In genomic region chr22:41976961-41977566, GRCh38 we compare ENCODE assay signal across 8 cellular contexts. TPM values are rescaled to one million over a fixed set of nuclear protein-coding genes. Genes with fewer than 3 reads are reported as not detected.
DNase-seq lines count a peak whose midpoint lies in the region; ATAC-seq and TF ChIP-seq lines count a peak whose summit lies in the region.

No MANE protein-coding gene starts in this region.

- H3K4me1 ChIP-seq in ovary (ENCODE audit: insufficient read depth) = peaks cover 3% of the 10 kb centered on the region

- ATAC-seq in HG02970 (IDR thresholded peaks at IDR 0.05; ENCODE audit: low FRiP score, unreplicated experiment) = no peak
- no peak for ATAC-seq in HG03175 (IDR thresholded peaks at IDR 0.05; ENCODE audit: unreplicated experiment)

- WGBS in ovary, 3 donors = 1 to 2% (median 1%) methylated on average over 42 to 46 of the region's 46 CpGs

- H3K27me3 Mint-ChIP-seq in chondrocyte (ENCODE audit: low read depth) = peaks cover 37% of the 10 kb centered on the region

- H3K9me3 ChIP-seq in ovary = no peaks in the 10 kb centered on the region

- peak overlapping the region; percentile 12 for H3K4me3 ChIP-seq in ovary

- peak overlapping the region; percentile 38 for H3K4me3 Mint-ChIP-seq in chondrocyte (ENCODE audit: unreplicated experiment)

- no peak for TF ChIP-seq POLR2A in ovary (IDR thresholded peaks at IDR 0.05)

- H3K27ac Mint-ChIP-seq in chondrocyte (ENCODE audit: unreplicated experiment) = no peak overlapping the region

- H3K27me3 ChIP-seq in ovary = no peaks in the 10 kb centered on the region

- H3K27ac ChIP-seq in ovary = no peak overlapping the region

- peaks cover 2% of the 10 kb centered on the region for H3K36me3 Mint-ChIP-seq in chondrocyte (ENCODE audit: low read depth)

- no peak for TF ChIP-seq EP300 in ovary (IDR thresholded peaks at IDR 0.05)

- H3K36me3 ChIP-seq in ovary = no peaks in the 10 kb centered on the region

- TF ChIP-seq CTCF in chondrocyte (IDR thresholded peaks at IDR 0.05) (peak; percentile 13), ovary (IDR thresholded peaks at IDR 0.05) (no peak)

- H3K9me3 Mint-ChIP-seq in chondrocyte (ENCODE audit: low read depth) = no peaks in the 10 kb centered on the region

- DNase-seq in Daoy (ENCODE audit: low read depth) (peak; percentile 15), NCI-H1105 (lab: John Stamatoyannopoulos, UW) (peak; percentile 63), chondrocyte (ENCODE audit: low spot score) (no peak), ovary (no peak), T1000 (lab: John Stamatoyannopoulos, UW) (no peak), AG20443 (ENCODE audit: low spot score) (no peak)

- peaks cover 4% of the 10 kb centered on the region for H3K4me1 Mint-ChIP-seq in chondrocyte (ENCODE audit: low read depth)

- intact Hi-C loops in ovary (cut with DNase I) = no loop called here

RNA-seq across cellular contexts. Expression of gene SEPTIN3, which starts 7.8 kb away (rescaled TPM):
- total RNA-seq in Daoy (2014; rRNA removed; shearing (Covaris generic)) = 0.74 and 0.77 TPM in 2 replicates
- total RNA-seq in chondrocyte (0.87 to 0.92 TPM (median 0.92 TPM) in 3 replicates), ovary (1 to 10 TPM in 1 of 7 donors, under 1 TPM in 5, not detected in 1; 0.11 to 1.4 (median 0.23) TPM)
- polyA plus RNA-seq in ovary = under 1 TPM; 0.12 to 0.78 TPM

RNA-seq across cellular contexts. Expression of gene WBP2NL, which starts 21.5 kb away (rescaled TPM):
- not detected in 2 replicates for total RNA-seq in Daoy (2014; rRNA removed; shearing (Covaris generic))
- total RNA-seq in chondrocyte = not detected in 3 replicates
- total RNA-seq in ovary = 1 to 10 TPM; 2.4 to 4.5 (median 3.0) TPM
- polyA plus RNA-seq in ovary = 1 to 10 TPM in 1 of 2 donors, under 1 TPM in 1; 0.48 to 1.2 TPM

RNA-seq across cellular contexts. Expression of gene CENPM, which starts 30.1 kb away (rescaled TPM):
- 44.2 and 57.3 TPM in 2 replicates for total RNA-seq in Daoy (2014; rRNA removed; shearing (Covaris generic))
- 3.3 to 9.3 TPM (median 3.3 TPM) in 3 replicates for total RNA-seq in chondrocyte
- total RNA-seq in ovary = 1 to 10 TPM in 4 of 7 donors, under 1 TPM in 1, not detected in 2; 0.25 to 8.0 (median 1.8) TPM
- polyA plus RNA-seq in ovary = 1 to 10 TPM in 1 of 2 donors, not detected in 1; 1.0 TPM

RNA-seq across cellular contexts. Expression of gene TNFRSF13C, which starts 50.5 kb away (rescaled TPM):
- 0.17 and 0.27 TPM in 2 replicates for total RNA-seq in Daoy (2014; rRNA removed; shearing (Covaris generic))
- total RNA-seq in chondrocyte = 0.07 to 0.56 TPM (median 0.21 TPM) in 3 replicates
- under 1 TPM; 0.08 to 0.36 (median 0.22) TPM for total RNA-seq in ovary
- under 1 TPM; 0.05 TPM for polyA plus RNA-seq in ovary

Comparison
In these comparisons a context has a peak if more than half of its experiments do, and no peak if none do; other contexts are left out.
1. DNase-seq: peak in Daoy (single experiment) and NCI-H1105 (single experiment); none in chondrocyte (single experiment), ovary (0 of 5), T1000 (single experiment) and AG20443 (single experiment).